Comparison of ENCODE assay signal across 1 cellular context in genomic region chr5:122112733-122113558, GRCh38.
TF ChIP-seq lines count a peak whose summit lies in the region.

No MANE protein-coding gene starts in this region.

TF ChIP-seq in H1, 55 proteins besides CTCF, POLR2A, EP300 and RAD21:
- TF ChIP-seq TCF12 (IDR thresholded peaks at IDR 0.05; ENCODE audit: low read depth, low read length) = no peak
- no peak for TF ChIP-seq CTBP2 (IDR thresholded peaks at IDR 0.05; ENCODE audit: borderline replicate concordance, insufficient read depth, insufficient read length, low read length)
- no peak for TF ChIP-seq GTF2F1 (IDR thresholded peaks at IDR 0.05; ENCODE audit: borderline replicate concordance, low read depth, low read length)
- no peak for TF ChIP-seq CHD2 (IDR thresholded peaks at IDR 0.05; ENCODE audit: low read length)
- TF ChIP-seq ZNF274 (IDR thresholded peaks at IDR 0.05; ENCODE audit: borderline replicate concordance, extremely low read depth, low read length) = no peak
